In the genomic region with DNA sequence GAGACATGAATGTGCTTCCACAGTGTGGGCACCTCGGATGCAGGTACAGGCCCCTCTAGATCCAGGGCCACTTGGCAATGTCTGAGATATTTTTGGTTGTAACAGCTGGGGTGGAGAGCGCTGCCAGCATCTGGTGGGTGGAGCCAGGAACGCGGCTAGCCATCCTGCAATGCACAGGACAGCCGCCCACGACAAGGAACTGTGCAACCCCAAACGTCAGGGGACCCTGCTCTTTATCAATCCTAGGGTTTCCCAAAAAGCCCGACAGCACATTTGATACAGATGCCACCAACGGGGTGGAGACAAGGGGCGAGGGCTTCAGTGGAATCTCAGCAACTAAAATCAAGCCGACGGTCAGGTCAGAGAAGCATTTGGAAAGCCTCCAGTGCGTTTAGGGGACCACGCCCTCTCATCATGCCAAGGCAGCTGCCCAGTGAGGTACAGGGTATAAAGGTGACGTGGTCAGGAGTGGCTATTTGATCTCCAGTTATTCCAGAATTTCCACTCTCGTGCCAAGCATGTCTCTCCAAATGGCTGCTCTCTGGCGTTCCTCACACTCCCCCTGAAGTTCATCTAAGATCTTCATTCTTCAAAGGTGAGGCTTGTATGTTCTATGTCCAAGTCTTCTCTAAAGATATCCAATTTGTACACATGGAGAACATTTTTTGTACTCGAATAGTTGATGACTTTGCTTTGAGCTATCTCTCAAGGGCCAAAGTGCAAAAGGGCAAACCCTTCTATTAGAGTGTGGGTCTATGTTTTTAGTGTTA, we compare ENCODE assay signal across 19 cellular contexts. TPM values are rescaled to one million over a fixed set of nuclear protein-coding genes. Genes with fewer than 3 reads are reported as not detected.
DNase-seq lines count a peak whose midpoint lies in the region; ATAC-seq, FAIRE-seq and TF ChIP-seq lines count a peak whose summit lies in the region.
"Had no signal": no experiment of that assay in that cellular context is flagged by ENCODE, and none has a peak within 500 bp of the region (broad histone marks: within the 10 kb centered on the region; RNA-seq: fewer than 3 reads in every experiment).

No MANE protein-coding gene starts in this region.

- H3K27me3 ChIP-seq in lower lobe of right lung (ENCODE audit: low read depth) (no peaks in the 10 kb centered on the region), thoracic aorta (replicated peaks; ENCODE audit: insufficient read depth) (no peaks in the 10 kb centered on the region), vagina (no peaks in the 10 kb centered on the region)
- H3K27me3 ChIP-seq: brain microvascular endothelial cell, dorsolateral prefrontal cortex, neutrophil had no signal

- H3K4me1 ChIP-seq in lower lobe of right lung (peaks cover 54% of the 10 kb centered on the region), thoracic aorta (ENCODE audit: control insufficient read depth in 1 of 2, low read depth in 2 of 2) (peaks cover 27 to 54% of the 10 kb centered on the region in 2 donors), vagina (peaks cover 21% of the 10 kb centered on the region)

- TF ChIP-seq CTCF in lower lobe of right lung (IDR thresholded peaks at IDR 0.05): no peak
- no peak for TF ChIP-seq CTCF in thoracic aorta (IDR thresholded peaks at IDR 0.05)
- TF ChIP-seq CTCF in vagina (IDR thresholded peaks at IDR 0.05): no peak

- peak overlapping the region; percentile 61 for H3K27ac ChIP-seq in lower lobe of right lung
- peak overlapping the region; percentile 50 to 59 for H3K27ac ChIP-seq in thoracic aorta
- no peak overlapping the region for H3K27ac ChIP-seq in vagina
- H3K27ac ChIP-seq: brain microvascular endothelial cell, dorsolateral prefrontal cortex, neutrophil had no signal

- H3K36me3 ChIP-seq in lower lobe of right lung (no peaks in the 10 kb centered on the region), thoracic aorta (no peaks in the 10 kb centered on the region), vagina (no peaks in the 10 kb centered on the region)
- H3K36me3 ChIP-seq: brain microvascular endothelial cell, neutrophil had no signal

- ATAC-seq in esophagus mucosa (peak; percentile 79), lower lobe of right lung (peak; percentile 66 to 71), thoracic aorta (ENCODE audit: insufficient number of reproducible peaks, low FRiP score, low read depth) (no peak)
- ATAC-seq: activated naive CD4-positive, alpha-beta T cell treated with anti-CD3 and anti-CD28 coated beads, Interleukin-2, amount 50 U/mL, for 72 hours; activated T-cell treated with anti-CD3 and anti-CD28 coated beads, Interleukin-2, amount 50 U/mL, for 4 hours had no signal

- FAIRE-seq in GM12892 (lab: Jason Lieb, UNC): no peak
- FAIRE-seq: D721Med, H1 had no signal

- H3K4me3 ChIP-seq in lower lobe of right lung: peak overlapping the region; percentile 10
- no peak overlapping the region for H3K4me3 ChIP-seq in thoracic aorta
- no peak overlapping the region for H3K4me3 ChIP-seq in vagina
- H3K4me3 ChIP-seq: dorsolateral prefrontal cortex had no signal

- TF ChIP-seq POLR2A in GM12892 (IDR thresholded peaks at IDR 0.05; ENCODE audit: low read depth, low read length): no peak
- TF ChIP-seq POLR2A in vagina (IDR thresholded peaks at IDR 0.05): no peak

- intact Hi-C loops in lower lobe of right lung (cut with DNase I): no loop called here
- intact Hi-C loops in vagina (cut with DNase I): no loop called here

- DNase-seq in NCI-H748 (lab: John Stamatoyannopoulos, UW; ENCODE audit: unreplicated experiment) (peak; percentile 65), lower lobe of right lung (peak; percentile 72), thoracic aorta (ENCODE audit: low spot score) (no peak), GM12892 (ENCODE audit: insufficient read length) (no peak), vagina (ENCODE audit: extremely low spot score in 2 of 2) (no peak), amniotic stem cell (lab: John Stamatoyannopoulos, UW) (no peak)
- DNase-seq: activated CD4-positive, alpha-beta T cell treated with anti-CD3 and anti-CD28 coated beads, Interleukin-2, amount 50 U/mL, for 48 hours; activated T-cell treated with anti-CD3 and anti-CD28 coated beads, Interleukin-2, amount 50 U/mL, for 4 hours; brain microvascular endothelial cell; dorsolateral prefrontal cortex; NCI-H146; NK-92 treated with Interleukin-12 subunit alpha and Interleukin-12 subunit beta, amount 100 ng/mL, for 24 hours; RPMI8226; SW 1271 had no signal

- H3K9me3 ChIP-seq in lower lobe of right lung (no peaks in the 10 kb centered on the region), thoracic aorta (no peaks in the 10 kb centered on the region), vagina (no peaks in the 10 kb centered on the region)
- H3K9me3 ChIP-seq: neutrophil had no signal

RNA-seq across cellular contexts. Expression of gene LRRFIP1, which starts 55.7 kb away (rescaled TPM):
- total RNA-seq in esophagus mucosa (103 TPM), lower lobe of right lung (180 TPM), thoracic aorta (100 to 1,000 TPM; 196 to 244 TPM), vagina (132 TPM)
- polyA plus RNA-seq in GM12892 (2012; ENCODE audit: missing spikeins): 80.1 TPM

Comparison
In these comparisons a context has a peak if more than half of its experiments do, and no peak if none do; other contexts are left out.
1. DNase-seq: peak in NCI-H748 (single experiment) and lower lobe of right lung (single experiment); none in thoracic aorta (single experiment), GM12892 (single experiment), vagina (0 of 2) and amniotic stem cell (single experiment).